Comparison of ENCODE assay signal across 8 cellular contexts in the genomic region with DNA sequence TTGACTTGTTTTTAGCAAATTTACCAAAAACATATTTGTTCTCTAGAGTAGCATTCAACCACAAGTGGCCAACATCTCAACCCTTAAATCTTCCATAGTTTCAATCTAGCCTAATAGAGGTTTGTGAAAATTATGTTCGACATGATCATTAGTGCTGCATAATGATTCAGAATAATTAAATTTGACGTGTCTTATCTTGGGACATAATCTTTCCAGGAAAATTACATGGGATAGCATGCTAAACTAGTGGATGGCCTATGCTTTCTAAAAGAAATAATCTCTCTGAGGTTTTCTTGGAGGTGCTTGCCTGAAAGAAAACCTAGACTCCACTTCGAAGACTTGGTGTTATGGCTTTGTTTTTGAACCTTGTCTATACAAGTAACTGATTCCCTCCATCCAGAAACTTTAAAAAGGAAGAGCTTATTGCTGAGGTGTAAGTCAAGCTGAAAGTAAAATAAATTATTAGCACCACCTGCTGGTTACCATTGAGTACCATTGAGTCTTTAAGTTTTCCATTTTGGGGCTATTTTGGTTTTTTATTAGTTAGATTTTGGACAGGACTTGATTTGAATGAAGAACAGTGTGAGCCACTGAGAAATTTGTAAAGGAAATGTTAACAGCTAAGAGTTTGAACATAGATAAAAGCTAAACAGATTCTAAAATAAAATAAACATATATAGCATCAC. TPM values are rescaled to one million over a fixed set of nuclear protein-coding genes. Genes with fewer than 3 reads are reported as not detected.
A peak's percentile ranks its signal among the peaks of the same experiment; 100 is the strongest.
DNase-seq lines count a peak whose midpoint lies in the region; ATAC-seq, FAIRE-seq and TF ChIP-seq lines count a peak whose summit lies in the region.

No MANE protein-coding gene starts in this region.

- H3K79me2 ChIP-seq in smooth muscle cell (ENCODE audit: low read depth) = no peaks in the 10 kb centered on the region

- H3K27me3 ChIP-seq in smooth muscle cell (ENCODE audit: low read depth) = no peaks in the 10 kb centered on the region
- H3K27me3 ChIP-seq in Caco-2 (replicated peaks; ENCODE audit: control insufficient read depth, insufficient read depth, low read length) = no peaks in the 10 kb centered on the region

- no TSS peak for BruUV-seq in Caco-2 (replicated peaks; lab: Mats Ljungman, UMichigan)

- H3K36me3 ChIP-seq in smooth muscle cell (ENCODE audit: low read depth) (peaks cover 10% of the 10 kb centered on the region), Caco-2 (ENCODE audit: control insufficient read depth, insufficient read depth, low read length) (peaks cover 3% of the 10 kb centered on the region)

- H3K4me2 ChIP-seq in smooth muscle cell = no peak overlapping the region

- TF ChIP-seq POLR2A in erythroblast (IDR thresholded peaks at IDR 0.05; ENCODE audit: low read length) = no peak

- no peaks in the 10 kb centered on the region for H3K4me1 Mint-ChIP-seq in Caco-2 (ENCODE audit: low read depth, unreplicated experiment)

- H3K27me3 Mint-ChIP-seq in Caco-2 (ENCODE audit: insufficient read depth, unreplicated experiment) = no peaks in the 10 kb centered on the region

- H3K4me3 ChIP-seq in GM12875 (ENCODE audit: low read depth, low read length) = no peak overlapping the region
- no peak overlapping the region for H3K4me3 ChIP-seq in smooth muscle cell
- no peak overlapping the region for H3K4me3 ChIP-seq in Caco-2 (ENCODE audit: low read depth, low read length)

- peaks cover 92% of the 10 kb centered on the region for H3K36me3 Mint-ChIP-seq in Caco-2 (ENCODE audit: insufficient read depth, unreplicated experiment)

- POLR2A ChIA-PET in Caco-2 (lab: Charles Lee) = no interaction called here

- intact Hi-C loops in Caco-2 (cut with micrococcal nuclease; ENCODE audit: unreplicated experiment) = loop anchor here (1.0 to 5.0 kb wide), 4 partner anchors 33 to 474 kb away; partner anchors contain the start of gene COX7A2L

- H2AFZ ChIP-seq in smooth muscle cell (ENCODE audit: low read depth) = no peak overlapping the region

- FAIRE-seq in RCC 7860 (lab: Jason Lieb, UNC) = peak; percentile 33

- no peak overlapping the region for H3K27ac ChIP-seq in smooth muscle cell (ENCODE audit: low read depth)

- DNase-seq in AML-193 (lab: John Stamatoyannopoulos, UW) = peak; percentile 57 to 71
- DNase-seq in RCC 7860 (ENCODE audit: low spot score) = peak; percentile 14
- DNase-seq in erythroblast (lab: John Stamatoyannopoulos, UW) = peak; percentile 35 to 54
- no peak for DNase-seq in smooth muscle cell (lab: John Stamatoyannopoulos, UW; ENCODE audit: unreplicated experiment)
- DNase-seq in Caco-2 = no peak

- no peak overlapping the region for H3K27ac Mint-ChIP-seq in Caco-2 (ENCODE audit: unreplicated experiment)

- no peak overlapping the region for H3K4me3 Mint-ChIP-seq in Caco-2 (ENCODE audit: unreplicated experiment)

- CTCF ChIA-PET in Caco-2 (lab: Charles Lee) = interaction anchor here (0.5 to 1.6 kb wide), 12 partner anchors 11 to 475 kb away, joined by 3 to 7 read pairs (median 3); no protein-coding TSS in a partner anchor

- H3K9me3 Mint-ChIP-seq in Caco-2 (ENCODE audit: unreplicated experiment) = no peaks in the 10 kb centered on the region

- H4K20me1 ChIP-seq in smooth muscle cell (ENCODE audit: low read depth) = no peaks in the 10 kb centered on the region

- no peak for ATAC-seq in HG02884 (IDR thresholded peaks at IDR 0.05; ENCODE audit: unreplicated experiment)
- no peak for ATAC-seq in HG03439 (IDR thresholded peaks at IDR 0.05; ENCODE audit: unreplicated experiment)

- TF ChIP-seq CTCF in GM12875 (IDR thresholded peaks at IDR 0.05; ENCODE audit: borderline replicate concordance, insufficient read depth, low read depth, low read length) = 0 out of 2 replicates have a peak, but pooled peaks have one; percentile 6
- peak; percentile 56 for TF ChIP-seq CTCF in smooth muscle cell (IDR thresholded peaks at IDR 0.05; ENCODE audit: borderline replicate concordance, insufficient read depth, poor library complexity, severe bottlenecking)
- TF ChIP-seq CTCF in Caco-2 (IDR thresholded peaks at IDR 0.05; ENCODE audit: insufficient read depth in 1 of 2, low read depth in 1 of 2, low read length in 1 of 2, severe bottlenecking in 1 of 2, unreplicated experiment in 1 of 2) = peak in 1 of 2 experiments; percentile 21

- H3K9ac ChIP-seq in smooth muscle cell (ENCODE audit: low read depth) = no peak overlapping the region

- H3F3A ChIP-seq in smooth muscle cell (ENCODE audit: low read depth) = no peaks in the 10 kb centered on the region

- no peaks in the 10 kb centered on the region for H3K4me1 ChIP-seq in smooth muscle cell (ENCODE audit: low read depth)
- no peaks in the 10 kb centered on the region for H3K4me1 ChIP-seq in Caco-2

- no peaks in the 10 kb centered on the region for H3K9me3 ChIP-seq in smooth muscle cell (replicated peaks; ENCODE audit: low read depth)
- H3K9me3 ChIP-seq in Caco-2 = no peaks in the 10 kb centered on the region

- 82% methylated on average over 3 of the region's 3 CpGs for WGBS in smooth muscle cell (ENCODE audit: low lambda C conversion rate)

RNA-seq across cellular contexts. Expression of gene COX7A2L, which starts 32.7 kb away (rescaled TPM):
- total RNA-seq in smooth muscle cell = 145 and 177 TPM in 2 replicates
- 89.8 and 93.3 TPM in 2 replicates for polyA plus RNA-seq in smooth muscle cell
- total RNA-seq in Caco-2 (2022) = 117 and 125 TPM in 2 replicates

Comparison
In these comparisons a context has a peak if more than half of its experiments do, and no peak if none do; other contexts are left out.
1. DNase-seq: peak in AML-193 (2 of 2), RCC 7860 (single experiment) and erythroblast (2 of 2); none in smooth muscle cell (single experiment) and Caco-2 (0 of 2).